In the genomic region with DNA sequence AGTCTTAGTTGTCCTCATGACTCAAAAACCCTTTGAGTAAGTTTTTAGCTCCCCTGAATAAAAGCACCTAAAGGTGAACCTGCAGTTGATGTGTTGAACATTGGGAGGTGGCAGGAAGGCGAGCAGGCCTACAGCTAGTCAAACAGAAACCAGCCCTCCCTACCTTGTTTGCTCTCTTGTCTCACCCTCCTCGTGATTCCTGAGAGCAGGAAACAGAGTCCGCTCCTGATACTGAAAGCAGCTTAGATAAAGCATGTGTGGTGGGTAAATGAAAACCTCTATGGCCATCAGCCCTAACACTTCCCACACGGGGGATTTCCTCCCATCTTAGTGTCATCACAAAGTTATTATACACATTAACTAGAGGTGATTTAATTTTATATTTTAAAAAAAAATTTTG, we compare ENCODE assay signal across 12 cellular contexts. TPM values are rescaled to one million over a fixed set of nuclear protein-coding genes. Genes with fewer than 3 reads are reported as not detected.
DNase-seq lines count a peak whose midpoint lies in the region; ATAC-seq lines count a peak whose summit lies in the region.
"Had no signal": no experiment of that assay in that cellular context is flagged by ENCODE, and none has a peak within 500 bp of the region (broad histone marks: within the 10 kb centered on the region; RNA-seq: fewer than 3 reads in every experiment).

No MANE protein-coding gene starts in this region.

- H3K79me2 ChIP-seq in GM23248 (ENCODE audit: insufficient read depth), result no peaks in the 10 kb centered on the region

- no peak overlapping the region for H2AFZ ChIP-seq in GM23248
- H2AFZ ChIP-seq: PC-9 had no signal

- in situ Hi-C loops in GM23248 (cut with MboI), result no loop called here

- H3K9ac ChIP-seq in GM23248, result no peak overlapping the region

- H3K4me3 ChIP-seq in GM23248, result no peak overlapping the region
- H3K4me3 ChIP-seq: PC-9 had no signal

- H3K9me3 ChIP-seq in GM23248 (ENCODE audit: low read depth), result no peaks in the 10 kb centered on the region

- H4K20me1 ChIP-seq in GM23248 (ENCODE audit: insufficient read depth), result no peaks in the 10 kb centered on the region

- H3F3A ChIP-seq in GM23248 (ENCODE audit: insufficient read depth), result no peaks in the 10 kb centered on the region

- no peaks in the 10 kb centered on the region for H3K27me3 ChIP-seq in GM23248 (replicated peaks; ENCODE audit: insufficient read depth)

- 33 to 34% methylated on average over 4 of the region's 4 CpGs for WGBS in GM23248 (ENCODE audit: low coverage in 1 of 2, low lambda C conversion rate in 2 of 2, missing lambda C conversion rate in 2 of 2), 2 experiments

- no peaks in the 10 kb centered on the region for H3K9me2 ChIP-seq in GM23248 (ENCODE audit: insufficient read depth)

- no peaks in the 10 kb centered on the region for H3K36me3 ChIP-seq in GM23248 (ENCODE audit: low read depth)

- H3K4me2 ChIP-seq in GM23248 (ENCODE audit: unreplicated experiment), result no peak overlapping the region
- H3K4me2 ChIP-seq: PC-9 had no signal

- peak; percentile 89 for ATAC-seq in GM18498 (IDR thresholded peaks at IDR 0.05; ENCODE audit: unreplicated experiment)
- peak; percentile 74 for ATAC-seq in GM19372 (IDR thresholded peaks at IDR 0.05; ENCODE audit: low read depth, unreplicated experiment)
- ATAC-seq in HG02973 (IDR thresholded peaks at IDR 0.05; ENCODE audit: unreplicated experiment), result peak; percentile 76

- DNase-seq in NCI-H774 (lab: John Stamatoyannopoulos, UW), result peak; percentile 63
- no peak for DNase-seq in germinal center (ENCODE audit: low spot score)
- no peak for DNase-seq in posterior cingulate gyrus
- DNase-seq in GM23248, result no peak
- DNase-seq in cerebellar cortex (ENCODE audit: low spot score), result no peak
- DNase-seq: activated CD4-positive, alpha-beta T cell treated with anti-CD3 and anti-CD28 coated beads, Interleukin-2, amount 50 U/mL, for 4 hours; cerebellar nuclear complex; DMS79 treated with DMSO at 0.1 percent for 48 hours; PC-9 had no signal

- intact Hi-C loops in posterior cingulate gyrus (cut with DNase I), result no loop called here

- H3K4me1 ChIP-seq in GM23248 (ENCODE audit: insufficient read depth), result no peaks in the 10 kb centered on the region

- no peak overlapping the region for H3K27ac ChIP-seq in GM23248
- H3K27ac ChIP-seq: PC-9 had no signal

RNA-seq across cellular contexts. Expression of a gene that starts 21.8 kb away (rescaled TPM):
- total RNA-seq in GM23248 (2014; rRNA removed; shearing (Covaris generic)), result not detected in 2 replicates
- 0.18 TPM in 2 replicates for polyA plus RNA-seq in GM23248 (2016; fragmentation: Nextera tagmentation; extraction: Ambion mirVana)
- total RNA-seq: PC-9 had no signal
